Comparison of ENCODE assay signal across 25 cellular contexts in genomic region chr9:93508207-93508606, GRCh38. TPM values are rescaled to one million over a fixed set of nuclear protein-coding genes. Genes with fewer than 3 reads are reported as not detected.
A peak's percentile ranks its signal among the peaks of the same experiment; 100 is the strongest.
DNase-seq lines count a peak whose midpoint lies in the region; ATAC-seq and TF ChIP-seq lines count a peak whose summit lies in the region.
"Had no signal": no experiment of that assay in that cellular context is flagged by ENCODE, and none has a peak within 500 bp of the region (broad histone marks: within the 10 kb centered on the region; RNA-seq: fewer than 3 reads in every experiment).

No MANE protein-coding gene starts in this region.

- H3K36me3 ChIP-seq in CD4-positive, CD25-positive, alpha-beta regulatory T cell (ENCODE audit: control insufficient read depth, insufficient read depth, low read length): peaks cover 18% of the 10 kb centered on the region
- no peaks in the 10 kb centered on the region for H3K36me3 ChIP-seq in psoas muscle (ENCODE audit: insufficient read depth in 1 of 2, low read depth in 1 of 2)
- H3K36me3 ChIP-seq: neural progenitor cell had no signal

- H3K27me3 ChIP-seq in CD4-positive, CD25-positive, alpha-beta regulatory T cell (ENCODE audit: control insufficient read depth, insufficient read depth, low read length): no peaks in the 10 kb centered on the region
- no peaks in the 10 kb centered on the region for H3K27me3 ChIP-seq in psoas muscle (ENCODE audit: insufficient read depth in 3 of 3, low read length in 2 of 3)
- H3K27me3 ChIP-seq: gastroesophageal sphincter, hepatocyte, neural progenitor cell, right lobe of liver, spleen had no signal

- intact Hi-C loops in psoas muscle (cut with DNase I): no loop called here
- intact Hi-C loops in activated CD4-positive, alpha-beta T cell treated with anti-CD3 and anti-CD28 coated beads, Interleukin-2, amount 10 ng/mL, durations not matched to agents 24 days and 14 days (cut with micrococcal nuclease): no loop called here

- TF ChIP-seq CTCF in RWPE1 (conservative IDR thresholded peaks at IDR 0.05; ENCODE audit: low read depth): no peak
- TF ChIP-seq CTCF in psoas muscle (IDR thresholded peaks at IDR 0.05): no peak
- TF ChIP-seq CTCF in coronary artery (IDR thresholded peaks at IDR 0.05): no peak

- CTCF ChIA-PET in RWPE1 (lab: Yijun Ruan, JAX): no interaction called here

- H3K4me1 Mint-ChIP-seq in CD4-positive, CD25-positive, alpha-beta regulatory T cell: peaks cover 22 to 77% (median 65%) of the 10 kb centered on the region in 4 donors
- H3K4me1 Mint-ChIP-seq in activated CD4-positive, alpha-beta T cell treated with anti-CD3 and anti-CD28 coated beads, Interleukin-2, amount 10 ng/mL, durations not matched to agents 24 days and 14 days: peaks cover 40% of the 10 kb centered on the region

- H3K4me3 ChIP-seq in CD4-positive, CD25-positive, alpha-beta regulatory T cell (ENCODE audit: low read depth, low read length): no peak overlapping the region
- H3K4me3 ChIP-seq in psoas muscle (no peak overlapping the region), coronary artery (no peak overlapping the region)
- H3K4me3 ChIP-seq: gastroesophageal sphincter, hepatocyte, neural progenitor cell, right lobe of liver, spleen had no signal

- no peaks in the 10 kb centered on the region for H3K27me3 Mint-ChIP-seq in CD4-positive, CD25-positive, alpha-beta regulatory T cell
- H3K27me3 Mint-ChIP-seq in activated CD4-positive, alpha-beta T cell treated with anti-CD3 and anti-CD28 coated beads, Interleukin-2, amount 10 ng/mL, durations not matched to agents 24 days and 14 days: no peaks in the 10 kb centered on the region
- H3K27me3 Mint-ChIP-seq: IgD-negative memory B cell; memory B cell; stimulated activated naive CD8-positive, alpha-beta T cell treated with anti-CD3 and anti-CD28 coated beads, Interleukin-15, Interleukin-2, amounts not matched to agents 100 ng/mL and 50 ng/mL, for 24 hours had no signal

- DNase-seq in CD4-positive, CD25-positive, alpha-beta regulatory T cell: no peak
- DNase-seq in RWPE1 (ENCODE audit: low spot score) (no peak), islet precursor cell (peak; percentile 45), psoas muscle (no peak), coronary artery (ENCODE audit: low spot score) (no peak), cerebellum (ENCODE audit: low spot score) (no peak)
- DNase-seq in activated CD4-positive, alpha-beta T cell treated with anti-CD3 and anti-CD28 coated beads, Interleukin-2, amount 10 ng/mL, durations not matched to agents 24 days and 14 days: no peak
- DNase-seq: activated gamma-delta T cell; caudate nucleus; left cardiac atrium; NCI-H1048; NCI-H1694; right lobe of liver; Right ventricle myocardium superior; spleen; stimulated activated CD4-positive, alpha-beta T cell treated with anti-CD3 and anti-CD28 coated beads, Interleukin-2, amount 100 ng/mL, for 24 hours had no signal

- H3K4me3 Mint-ChIP-seq in CD4-positive, CD25-positive, alpha-beta regulatory T cell: no peak overlapping the region
- H3K4me3 Mint-ChIP-seq in activated CD4-positive, alpha-beta T cell treated with anti-CD3 and anti-CD28 coated beads, Interleukin-2, amount 10 ng/mL, durations not matched to agents 24 days and 14 days: no peak overlapping the region
- H3K4me3 Mint-ChIP-seq: IgD-negative memory B cell; memory B cell; neural progenitor cell; stimulated activated naive CD8-positive, alpha-beta T cell treated with anti-CD3 and anti-CD28 coated beads, Interleukin-15, Interleukin-2, amounts not matched to agents 100 ng/mL and 50 ng/mL, for 24 hours; T-helper 1 cell treated with Interleukin-12 subunit alpha and Interleukin-12 subunit beta and Interleukin-4 antibody, amounts not matched to agents 30 μg/mL and 1 μg/mL, for 36 hours had no signal

- 41 to 64% (median 57%) methylated on average over 2 of the region's 2 CpGs for WGBS in psoas muscle, 3 donors

- no peaks in the 10 kb centered on the region for H3K9me3 ChIP-seq in CD4-positive, CD25-positive, alpha-beta regulatory T cell (ENCODE audit: control insufficient read depth in 2 of 2, low read length in 2 of 2)
- H3K9me3 ChIP-seq in psoas muscle: no peaks in the 10 kb centered on the region
- H3K9me3 ChIP-seq: gastroesophageal sphincter, right lobe of liver, spleen had no signal

- H3K27ac Mint-ChIP-seq in CD4-positive, CD25-positive, alpha-beta regulatory T cell: peak overlapping the region; percentile 29 to 87 (median 83)
- no peak overlapping the region for H3K27ac Mint-ChIP-seq in activated CD4-positive, alpha-beta T cell treated with anti-CD3 and anti-CD28 coated beads, Interleukin-2, amount 10 ng/mL, durations not matched to agents 24 days and 14 days
- H3K27ac Mint-ChIP-seq: memory B cell; neural progenitor cell; stimulated activated naive CD8-positive, alpha-beta T cell treated with anti-CD3 and anti-CD28 coated beads, Interleukin-15, Interleukin-2, amounts not matched to agents 100 ng/mL and 50 ng/mL, for 24 hours had no signal

- H3K36me3 Mint-ChIP-seq in CD4-positive, CD25-positive, alpha-beta regulatory T cell: peaks cover 44% of the 10 kb centered on the region
- H3K36me3 Mint-ChIP-seq in activated CD4-positive, alpha-beta T cell treated with anti-CD3 and anti-CD28 coated beads, Interleukin-2, amount 10 ng/mL, durations not matched to agents 24 days and 14 days (ENCODE audit: low read depth): peaks cover 33% of the 10 kb centered on the region

- ATAC-seq in CD4-positive, CD25-positive, alpha-beta regulatory T cell (ENCODE audit: low read depth in 2 of 2): no peak
- peak in 3 of 4 donors; percentile 26 to 51 (median 39) for ATAC-seq in psoas muscle
- ATAC-seq: gastroesophageal sphincter, left cardiac atrium, SK-N-SH treated with all-trans-retinoic acid at 6 μM for 48 hours had no signal

- H3K4me1 ChIP-seq in CD4-positive, CD25-positive, alpha-beta regulatory T cell (ENCODE audit: control insufficient read depth, insufficient read depth, low read length, poor library complexity, severe bottlenecking): no peaks in the 10 kb centered on the region
- H3K4me1 ChIP-seq in psoas muscle: peaks cover 60% of the 10 kb centered on the region
- H3K4me1 ChIP-seq: neural progenitor cell had no signal

- POLR2A ChIA-PET in RWPE1 (lab: Yijun Ruan, JAX; ENCODE audit: low non-redundant PET): no interaction called here

- no peaks in the 10 kb centered on the region for H3K9me3 Mint-ChIP-seq in CD4-positive, CD25-positive, alpha-beta regulatory T cell
- H3K9me3 Mint-ChIP-seq in activated CD4-positive, alpha-beta T cell treated with anti-CD3 and anti-CD28 coated beads, Interleukin-2, amount 10 ng/mL, durations not matched to agents 24 days and 14 days: no peaks in the 10 kb centered on the region
- H3K9me3 Mint-ChIP-seq: IgD-negative memory B cell; memory B cell; neural progenitor cell; stimulated activated naive CD8-positive, alpha-beta T cell treated with anti-CD3 and anti-CD28 coated beads, Interleukin-15, Interleukin-2, amounts not matched to agents 100 ng/mL and 50 ng/mL, for 24 hours; T-helper 1 cell treated with Interleukin-12 subunit alpha and Interleukin-12 subunit beta and Interleukin-4 antibody, amounts not matched to agents 30 μg/mL and 1 μg/mL, for 36 hours had no signal

- no peak overlapping the region for H3K27ac ChIP-seq in CD4-positive, CD25-positive, alpha-beta regulatory T cell (ENCODE audit: insufficient read depth, low read length, poor library complexity, severe bottlenecking)
- H3K27ac ChIP-seq in RWPE1 (peak overlapping the region; percentile 14), psoas muscle (no peak overlapping the region), coronary artery (no peak overlapping the region)
- H3K27ac ChIP-seq: C4-2B, gastroesophageal sphincter, hepatocyte, neural progenitor cell, right lobe of liver had no signal

RNA-seq across cellular contexts. Expression of gene FAM120AOS, which starts 54.8 kb away (rescaled TPM):
- 45.7 TPM for total RNA-seq in CD4-positive, CD25-positive, alpha-beta regulatory T cell
- 10 to 100 TPM; 50.2 to 64.3 (median 56.5) TPM for polyA plus RNA-seq in CD4-positive, CD25-positive, alpha-beta regulatory T cell
- total RNA-seq in psoas muscle (10 to 100 TPM; 26.8 to 35.1 (median 29.9) TPM), cerebellum (24.7 TPM)
- polyA plus RNA-seq in psoas muscle: 10 to 100 TPM; 21.4 to 39.4 (median 25.4) TPM
- 31.6 and 33.9 TPM in 2 replicates for total RNA-seq in activated CD4-positive, alpha-beta T cell treated with anti-CD3 and anti-CD28 coated beads, Interleukin-2, amount 10 ng/mL, durations not matched to agents 24 days and 14 days

RNA-seq across cellular contexts. Expression of gene FAM120A, which starts 56.7 kb away (rescaled TPM):
- total RNA-seq in CD4-positive, CD25-positive, alpha-beta regulatory T cell: 95.7 TPM
- polyA plus RNA-seq in CD4-positive, CD25-positive, alpha-beta regulatory T cell: 10 to 100 TPM; 11.3 to 14.3 (median 12.1) TPM
- 100 to 1,000 TPM in 3 of 4 donors, 10 to 100 TPM in 1; 67.1 to 126 (median 109) TPM for total RNA-seq in psoas muscle
- polyA plus RNA-seq in psoas muscle: 10 to 100 TPM; 37.9 to 70.1 (median 49.3) TPM
- 145 and 147 TPM in 2 replicates for total RNA-seq in activated CD4-positive, alpha-beta T cell treated with anti-CD3 and anti-CD28 coated beads, Interleukin-2, amount 10 ng/mL, durations not matched to agents 24 days and 14 days
- total RNA-seq in cerebellum: 72.9 TPM

Comparison
In these comparisons a context has a peak if more than half of its experiments do, and no peak if none do; other contexts are left out.
1. ATAC-seq: peak in psoas muscle (3 of 4); none in CD4-positive, CD25-positive, alpha-beta regulatory T cell (0 of 2).